Comparison of ENCODE assay signal across 30 cellular contexts in the genomic region with DNA sequence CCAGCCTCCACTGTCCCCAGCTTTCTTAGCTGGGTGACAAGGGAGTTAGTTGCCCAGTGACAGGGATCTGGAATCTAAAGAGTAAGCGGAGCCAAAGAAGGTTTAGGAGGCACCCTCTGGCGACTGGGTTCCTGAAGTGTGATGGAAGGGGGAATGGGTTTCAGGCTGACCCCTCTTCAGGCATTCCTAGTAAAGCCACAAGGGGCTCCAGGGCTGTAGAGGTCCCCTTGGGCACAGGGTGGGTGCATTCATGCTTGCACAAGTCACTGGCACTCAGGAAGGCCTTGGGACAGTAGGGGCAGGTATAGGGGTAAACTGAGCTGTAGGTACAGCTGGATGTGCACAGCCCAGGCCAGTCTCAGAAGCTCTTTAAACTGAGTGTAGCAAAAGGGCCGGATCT.
"Had no signal": no experiment of that assay in that cellular context is flagged by ENCODE, and none has a peak within 500 bp of the region (broad histone marks: within the 10 kb centered on the region; RNA-seq: fewer than 3 reads in every experiment).

No MANE protein-coding gene starts in this region.

- H3K4me1 ChIP-seq: esophagus muscularis mucosa, foreskin keratinocyte, gastroesophageal sphincter, heart left ventricle, lower lobe of right lung, parathyroid adenoma, suprapubic skin, transverse colon, upper lobe of right lung, uterus had no signal

- H3K9ac ChIP-seq: parathyroid adenoma had no signal

- H3K27me3 ChIP-seq: dorsolateral prefrontal cortex, esophagus muscularis mucosa, foreskin keratinocyte, gastroesophageal sphincter, heart left ventricle, hepatocyte, right lobe of liver, suprapubic skin, transverse colon, upper lobe of right lung, uterus had no signal

- H3K9me3 ChIP-seq: esophagus muscularis mucosa, gastroesophageal sphincter, heart left ventricle, lower lobe of right lung, mucosa of descending colon, right lobe of liver, suprapubic skin, transverse colon, upper lobe of right lung, uterus had no signal

- H3K27me3 Mint-ChIP-seq: naive B cell; natural killer cell treated with Interleukin-12 subunit alpha and Interleukin-12 subunit beta and Interleukin-15 and Interleukin-18, amount 100 ng/mL, for 72 hours; progenitor cell of endocrine pancreas; stimulated activated naive B cell treated with anti-CD40 and anti-IgM and Interleukin-4, amounts not matched to agents 10 μg/mL and 1 μg/mL and 100 μg/mL, for 72 hours; stimulated activated naive CD8-positive, alpha-beta T cell treated with anti-CD3 and anti-CD28 coated beads, Interleukin-15, Interleukin-2, amounts not matched to agents 100 ng/mL and 50 ng/mL, for 24 hours had no signal

- FAIRE-seq: colon, endothelial cell of umbilical vein, small intestine had no signal

- H3K79me2 ChIP-seq: hepatocyte, parathyroid adenoma had no signal

- H3K4me3 Mint-ChIP-seq: immature natural killer cell; mesothelial cell of epicardium; naive B cell; natural killer cell treated with Interleukin-12 subunit alpha and Interleukin-12 subunit beta and Interleukin-15 and Interleukin-18, amount 100 ng/mL, for 72 hours; neural crest cell; stimulated activated naive B cell treated with anti-CD40 and anti-IgM and Interleukin-4, amounts not matched to agents 10 μg/mL and 1 μg/mL and 100 μg/mL, for 72 hours; stimulated activated naive CD8-positive, alpha-beta T cell treated with anti-CD3 and anti-CD28 coated beads, Interleukin-15, Interleukin-2, amounts not matched to agents 100 ng/mL and 50 ng/mL, for 24 hours had no signal

- H2AFZ ChIP-seq: hepatocyte, parathyroid adenoma had no signal

- H3K4me1 Mint-ChIP-seq: immature natural killer cell; mesothelial cell of epicardium; naive B cell; neural crest cell; stimulated activated naive B cell treated with anti-CD40 and anti-IgM and Interleukin-4, amounts not matched to agents 10 μg/mL and 1 μg/mL and 100 μg/mL, for 72 hours had no signal

- DNase-seq: dorsolateral prefrontal cortex; effector CD8-positive, alpha-beta T cell; foreskin keratinocyte; heart left ventricle; immature natural killer cell; islet precursor cell; left ventricle myocardium superior; lower lobe of right lung; mucosa of descending colon; naive B cell; right lobe of liver; small intestine; stimulated activated CD4-positive, alpha-beta T cell treated with anti-CD3 and anti-CD28 coated beads, Interleukin-15, amount 100 ng/mL, for 24 hours; stimulated activated CD4-positive, alpha-beta T cell treated with anti-CD3 and anti-CD28 coated beads, Interleukin-2, amount 100 ng/mL, for 48 hours; stimulated activated naive B cell treated with anti-CD40 and anti-IgM and Interleukin-4, amounts not matched to agents 10 μg/mL and 1 μg/mL and 100 μg/mL, for 72 hours; transverse colon; upper lobe of right lung; uterus had no signal

- H3K4me2 ChIP-seq: hepatocyte had no signal

- ATAC-seq: foreskin keratinocyte; gastroesophageal sphincter; heart left ventricle; left ventricle myocardium superior; lower lobe of right lung; mucosa of descending colon; natural killer cell treated with Interleukin-12 subunit alpha and Interleukin-12 subunit beta and Interleukin-15 and Interleukin-18, amount 100 ng/mL, for 72 hours; right lobe of liver; stimulated activated naive B cell treated with anti-CD40 and anti-IgM and Interleukin-4, amounts not matched to agents 10 μg/mL and 1 μg/mL and 100 μg/mL, for 72 hours; upper lobe of right lung had no signal

- H3K27ac ChIP-seq: dorsolateral prefrontal cortex, esophagus muscularis mucosa, foreskin keratinocyte, gastroesophageal sphincter, heart left ventricle, hepatocyte, lower lobe of right lung, parathyroid adenoma, right lobe of liver, suprapubic skin, transverse colon, upper lobe of right lung, uterus had no signal

- H3K4me3 ChIP-seq: dorsolateral prefrontal cortex, esophagus muscularis mucosa, gastroesophageal sphincter, heart left ventricle, hepatocyte, lower lobe of right lung, mucosa of descending colon, right lobe of liver, suprapubic skin, transverse colon, upper lobe of right lung, uterus had no signal

- H3K36me3 ChIP-seq: uterus had no signal

- H3K27ac Mint-ChIP-seq: immature natural killer cell; mesothelial cell of epicardium; naive B cell; natural killer cell treated with Interleukin-12 subunit alpha and Interleukin-12 subunit beta and Interleukin-15 and Interleukin-18, amount 100 ng/mL, for 72 hours; progenitor cell of endocrine pancreas; stimulated activated naive B cell treated with anti-CD40 and anti-IgM and Interleukin-4, amounts not matched to agents 10 μg/mL and 1 μg/mL and 100 μg/mL, for 72 hours; stimulated activated naive CD8-positive, alpha-beta T cell treated with anti-CD3 and anti-CD28 coated beads, Interleukin-15, Interleukin-2, amounts not matched to agents 100 ng/mL and 50 ng/mL, for 24 hours had no signal

- H3K9me3 Mint-ChIP-seq: immature natural killer cell; mesothelial cell of epicardium; naive B cell; natural killer cell treated with Interleukin-12 subunit alpha and Interleukin-12 subunit beta and Interleukin-15 and Interleukin-18, amount 100 ng/mL, for 72 hours; neural crest cell; stimulated activated naive B cell treated with anti-CD40 and anti-IgM and Interleukin-4, amounts not matched to agents 10 μg/mL and 1 μg/mL and 100 μg/mL, for 72 hours; stimulated activated naive CD8-positive, alpha-beta T cell treated with anti-CD3 and anti-CD28 coated beads, Interleukin-15, Interleukin-2, amounts not matched to agents 100 ng/mL and 50 ng/mL, for 24 hours had no signal
